ENCODE assay signal across 8 cellular contexts in genomic region chr22:40347300-40347699, GRCh38. TPM values are rescaled to one million over a fixed set of nuclear protein-coding genes. Genes with fewer than 3 reads are reported as not detected.
DNase-seq lines count a peak whose midpoint lies in the region; ATAC-seq lines count a peak whose summit lies in the region.

No MANE protein-coding gene starts in this region.

- peaks cover 35% of the 10 kb centered on the region for H3K36me3 Mint-ChIP-seq in stimulated activated naive CD8-positive, alpha-beta T cell treated with anti-CD3 and anti-CD28 coated beads, Interleukin-15, Interleukin-2, amounts not matched to agents 100 ng/mL and 50 ng/mL, for 24 hours (ENCODE audit: low read depth)
- peaks cover 35% of the 10 kb centered on the region for H3K36me3 Mint-ChIP-seq in central memory CD8-positive, alpha-beta T cell (ENCODE audit: insufficient read depth)

- no peaks in the 10 kb centered on the region for H3K27me3 ChIP-seq in muscle layer of duodenum (ENCODE audit: low read depth, low read length)

- H3K27me3 Mint-ChIP-seq in stimulated activated naive CD8-positive, alpha-beta T cell treated with anti-CD3 and anti-CD28 coated beads, Interleukin-15, Interleukin-2, amounts not matched to agents 100 ng/mL and 50 ng/mL, for 24 hours = no peaks in the 10 kb centered on the region
- H3K27me3 Mint-ChIP-seq in central memory CD8-positive, alpha-beta T cell = no peaks in the 10 kb centered on the region

- no peaks in the 10 kb centered on the region for H3K9me3 Mint-ChIP-seq in stimulated activated naive CD8-positive, alpha-beta T cell treated with anti-CD3 and anti-CD28 coated beads, Interleukin-15, Interleukin-2, amounts not matched to agents 100 ng/mL and 50 ng/mL, for 24 hours
- H3K9me3 Mint-ChIP-seq in central memory CD8-positive, alpha-beta T cell = no peaks in the 10 kb centered on the region

- peak overlapping the region; percentile 83 for H3K27ac ChIP-seq in muscle layer of duodenum (ENCODE audit: low read length)

- peaks cover 42% of the 10 kb centered on the region for H3K4me1 Mint-ChIP-seq in stimulated activated naive CD8-positive, alpha-beta T cell treated with anti-CD3 and anti-CD28 coated beads, Interleukin-15, Interleukin-2, amounts not matched to agents 100 ng/mL and 50 ng/mL, for 24 hours (ENCODE audit: low read depth)
- peaks cover 25% of the 10 kb centered on the region for H3K4me1 Mint-ChIP-seq in central memory CD8-positive, alpha-beta T cell

- H3K27ac Mint-ChIP-seq in stimulated activated naive CD8-positive, alpha-beta T cell treated with anti-CD3 and anti-CD28 coated beads, Interleukin-15, Interleukin-2, amounts not matched to agents 100 ng/mL and 50 ng/mL, for 24 hours = peak overlapping the region; percentile 98
- peak overlapping the region; percentile 96 for H3K27ac Mint-ChIP-seq in central memory CD8-positive, alpha-beta T cell (ENCODE audit: low read depth)

- intact Hi-C loops in posterior vena cava (cut with DNase I) = loop anchor here (10.0 kb wide), 2 partner anchors 302 to 792 kb away; no protein-coding TSS in a partner anchor

- ATAC-seq in stimulated activated naive CD8-positive, alpha-beta T cell treated with anti-CD3 and anti-CD28 coated beads, Interleukin-15, Interleukin-2, amounts not matched to agents 100 U/mL and 50 U/mL, for 24 hours = no peak
- no peak for ATAC-seq in central memory CD8-positive, alpha-beta T cell (replicated peaks; ENCODE audit: extremely low read depth, poor library complexity, severe bottlenecking)

- no peak for DNase-seq in stimulated activated naive CD8-positive, alpha-beta T cell treated with anti-CD3 and anti-CD28 coated beads, Interleukin-15, Interleukin-2, amounts not matched to agents 100 U/mL and 50 U/mL, for 24 hours
- no peak for DNase-seq in central memory CD8-positive, alpha-beta T cell (ENCODE audit: low spot score in 2 of 2)
- DNase-seq in SHP77 treated with DMSO at 0.1 percent for 48 hours (lab: John Stamatoyannopoulos, UW) (no peak), NCI-H82 (lab: John Stamatoyannopoulos, UW) (no peak), NCI-H2227 treated with DMSO at 0.1 percent for 48 hours (lab: John Stamatoyannopoulos, UW) (no peak), posterior vena cava (ENCODE audit: low spot score) (no peak)

- peaks cover 3 to 14% of the 10 kb centered on the region in 2 donors for H3K36me3 ChIP-seq in muscle layer of duodenum (ENCODE audit: control insufficient read depth in 1 of 2, insufficient read depth in 2 of 2, low read length in 2 of 2)

- H3K4me3 Mint-ChIP-seq in stimulated activated naive CD8-positive, alpha-beta T cell treated with anti-CD3 and anti-CD28 coated beads, Interleukin-15, Interleukin-2, amounts not matched to agents 100 ng/mL and 50 ng/mL, for 24 hours = peak overlapping the region; percentile 99
- peak overlapping the region; percentile 92 for H3K4me3 Mint-ChIP-seq in central memory CD8-positive, alpha-beta T cell

- peak overlapping the region; percentile 80 to 81 for H3K4me3 ChIP-seq in muscle layer of duodenum (ENCODE audit: low read depth in 1 of 2, low read length in 2 of 2)

- peaks cover 7 to 18% of the 10 kb centered on the region in 2 donors for H3K4me1 ChIP-seq in muscle layer of duodenum (ENCODE audit: control insufficient read depth in 1 of 2, insufficient read depth in 2 of 2, low read length in 2 of 2)

- no peaks in the 10 kb centered on the region for H3K9me3 ChIP-seq in muscle layer of duodenum (ENCODE audit: control insufficient read depth in 1 of 2, low read length in 2 of 2)

RNA-seq across cellular contexts. Expression of gene ADSL, which starts 1.0 kb away (rescaled TPM):
- total RNA-seq in posterior vena cava = 10 to 100 TPM; 35.5 to 47.1 TPM

RNA-seq across cellular contexts. Expression of gene SGSM3, which starts 23.1 kb away (rescaled TPM):
- total RNA-seq in posterior vena cava = 10 to 100 TPM; 33.2 to 40.3 TPM
